Comparison of ENCODE assay signal across 8 cellular contexts in the genomic region with DNA sequence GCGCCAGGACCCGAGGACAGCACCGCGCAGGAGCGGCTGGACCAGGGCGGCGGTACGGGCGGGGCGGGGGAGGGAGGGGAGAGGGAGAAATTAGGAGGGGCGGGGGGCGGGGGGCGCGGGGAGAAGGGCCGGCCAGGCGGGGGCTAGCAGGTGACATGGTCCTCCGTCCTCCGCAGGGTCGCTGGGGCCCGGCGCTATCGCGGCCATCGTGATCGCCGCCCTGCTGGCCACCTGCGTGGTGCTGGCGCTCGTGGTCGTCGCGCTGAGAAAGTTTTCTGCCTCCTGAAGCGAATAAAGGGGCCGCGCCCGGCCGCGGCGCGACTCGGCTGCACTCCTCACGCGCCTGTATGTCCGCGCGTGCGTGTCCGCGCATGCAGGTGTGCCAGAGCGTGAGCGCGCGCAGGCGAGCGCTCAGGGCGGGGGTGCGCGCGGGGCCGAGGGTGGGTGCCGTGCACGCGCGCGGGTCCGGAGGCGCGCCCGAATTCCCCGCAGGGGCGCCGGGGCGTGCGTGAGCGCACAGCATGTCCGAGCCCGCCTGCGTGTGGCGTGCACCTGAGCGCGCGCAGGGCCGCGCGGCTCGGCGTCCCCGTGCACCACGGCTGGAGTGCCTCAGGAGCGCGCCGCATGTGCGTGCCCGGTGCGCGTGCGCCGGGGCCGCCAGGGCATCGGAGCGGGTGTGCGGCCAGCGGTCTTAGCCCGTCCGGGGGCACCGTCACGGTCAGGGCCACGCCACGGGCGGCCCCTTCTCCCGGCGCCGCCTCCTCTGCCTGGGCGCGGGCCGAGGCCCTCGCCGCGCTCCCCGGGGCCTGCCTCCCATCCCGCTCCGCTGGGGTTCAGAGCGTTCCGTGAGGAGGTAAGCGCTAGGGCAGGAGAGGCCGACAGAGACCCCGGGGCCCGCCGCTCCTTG. TPM values are rescaled to one million over a fixed set of nuclear protein-coding genes. Genes with fewer than 3 reads are reported as not detected.
DNase-seq lines count a peak whose midpoint lies in the region; ATAC-seq and TF ChIP-seq lines count a peak whose summit lies in the region.

No MANE protein-coding gene starts in this region.

- H3K27ac Mint-ChIP-seq in activated B cell treated with CpG ODN at 0.5 μM for 24 hours: no peak overlapping the region
- H3K27ac Mint-ChIP-seq in natural killer cell treated with Interleukin-12 subunit alpha and Interleukin-12 subunit beta and Interleukin-15 and Interleukin-18, amount 100 ng/mL, for 72 hours: no peak overlapping the region

- no peaks in the 10 kb centered on the region for H3K9me3 Mint-ChIP-seq in activated B cell treated with CpG ODN at 0.5 μM for 24 hours
- H3K9me3 Mint-ChIP-seq in natural killer cell treated with Interleukin-12 subunit alpha and Interleukin-12 subunit beta and Interleukin-15 and Interleukin-18, amount 100 ng/mL, for 72 hours: no peaks in the 10 kb centered on the region

- no peaks in the 10 kb centered on the region for H3K79me2 ChIP-seq in fibroblast of lung (ENCODE audit: control insufficient read depth, insufficient read depth, low read length)

- no peaks in the 10 kb centered on the region for H3K36me3 ChIP-seq in fibroblast of lung (ENCODE audit: control insufficient read depth, insufficient read depth, low read length)

- DNase-seq in Daoy (ENCODE audit: low read depth) (peak; percentile 29), activated B cell treated with CpG ODN at 0.5 μM for 24 hours (peak; percentile 37), fibroblast of lung (ENCODE audit: low read depth in 2 of 2) (peak in 1 of 2 donors; percentile 24), NCI-H2107 treated with DMSO at 0.1 percent for 48 hours (lab: John Stamatoyannopoulos, UW; ENCODE audit: unreplicated experiment) (no peak), inferior parietal cortex (ENCODE audit: extremely low spot score) (no peak)
- no peak for DNase-seq in natural killer cell treated with Interleukin-12 subunit alpha and Interleukin-12 subunit beta and Interleukin-15 and Interleukin-18, amount 100 ng/mL, for 72 hours (ENCODE audit: low spot score)

- no peaks in the 10 kb centered on the region for H3K9me3 ChIP-seq in fibroblast of lung (ENCODE audit: control insufficient read depth, insufficient read depth, low read depth, low read length)

- H3K36me3 Mint-ChIP-seq in activated B cell treated with CpG ODN at 0.5 μM for 24 hours (ENCODE audit: low read depth): no peaks in the 10 kb centered on the region
- H3K36me3 Mint-ChIP-seq in natural killer cell treated with Interleukin-12 subunit alpha and Interleukin-12 subunit beta and Interleukin-15 and Interleukin-18, amount 100 ng/mL, for 72 hours: no peaks in the 10 kb centered on the region

- H4K20me1 ChIP-seq in fibroblast of lung (ENCODE audit: control insufficient read depth, extremely low read depth, insufficient read depth, low read length): no peaks in the 10 kb centered on the region

- H3K4me3 ChIP-seq in fibroblast of lung (replicated peaks in 1 of 4; ENCODE audit: control extremely low read depth in 1 of 4, insufficient read depth in 1 of 4, low read depth in 3 of 4, low read length in 4 of 4): peak overlapping the region in 2 of 4 experiments; percentile 23 to 27

- TF ChIP-seq CTCF in activated B cell treated with CpG ODN at 0.5 μM for 24 hours (IDR thresholded peaks at IDR 0.05): no peak
- peak in 1 of 2 donors; percentile 9 for TF ChIP-seq CTCF in fibroblast of lung (conservative IDR thresholded peaks at IDR 0.05 in 1 of 2, IDR thresholded peaks at IDR 0.05 in 1 of 2; ENCODE audit: low read depth in 1 of 2, low read length in 2 of 2)

- no peak overlapping the region for H2AFZ ChIP-seq in fibroblast of lung (ENCODE audit: low read length)

- POLR2A ChIA-PET in activated B cell treated with CpG ODN at 0.5 μM for 24 hours (lab: Charles Lee): interaction anchor here (0.6 kb wide), 1 partner anchor 253 kb away, joined by 5 read pairs; no protein-coding TSS in a partner anchor

- H3K4me3 Mint-ChIP-seq in activated B cell treated with CpG ODN at 0.5 μM for 24 hours: peak overlapping the region; percentile 59
- H3K4me3 Mint-ChIP-seq in natural killer cell treated with Interleukin-12 subunit alpha and Interleukin-12 subunit beta and Interleukin-15 and Interleukin-18, amount 100 ng/mL, for 72 hours: no peak overlapping the region

- CTCF ChIA-PET in activated B cell treated with CpG ODN at 0.5 μM for 24 hours (lab: Charles Lee): no interaction called here

- H3K4me2 ChIP-seq in fibroblast of lung (ENCODE audit: extremely low read depth, insufficient read depth, low read length): peak overlapping the region; percentile 64

- no peaks in the 10 kb centered on the region for H3K27me3 ChIP-seq in fibroblast of lung (ENCODE audit: control insufficient read depth, insufficient read depth, low read length)

- no peak overlapping the region for H3K9ac ChIP-seq in fibroblast of lung (ENCODE audit: insufficient read depth, low read length)

- no peaks in the 10 kb centered on the region for H3K4me1 ChIP-seq in fibroblast of lung (ENCODE audit: control insufficient read depth, extremely low read depth, insufficient read depth, low read length)

- peaks cover 12% of the 10 kb centered on the region for H3K4me1 Mint-ChIP-seq in activated B cell treated with CpG ODN at 0.5 μM for 24 hours
- H3K4me1 Mint-ChIP-seq in natural killer cell treated with Interleukin-12 subunit alpha and Interleukin-12 subunit beta and Interleukin-15 and Interleukin-18, amount 100 ng/mL, for 72 hours (ENCODE audit: low read depth in 2 of 2): peaks cover 0 to 5% of the 10 kb centered on the region in 2 donors

- ATAC-seq in HG03432 (IDR thresholded peaks at IDR 0.05; ENCODE audit: unreplicated experiment): peak; percentile 43
- ATAC-seq in activated B cell treated with CpG ODN at 0.5 μM for 24 hours (ENCODE audit: low read depth): peak; percentile 63
- peak; percentile 32 to 34 for ATAC-seq in natural killer cell treated with Interleukin-12 subunit alpha and Interleukin-12 subunit beta and Interleukin-15 and Interleukin-18, amount 100 ng/mL, for 72 hours
- ATAC-seq in HG02870 (IDR thresholded peaks at IDR 0.05; ENCODE audit: unreplicated experiment): no peak

- no peak overlapping the region for H3K27ac ChIP-seq in fibroblast of lung (ENCODE audit: insufficient read depth, low read length)

- intact Hi-C loops in activated B cell treated with CpG ODN at 0.5 μM for 24 hours (cut with micrococcal nuclease): no loop called here

- peaks cover 14% of the 10 kb centered on the region for H3K27me3 Mint-ChIP-seq in activated B cell treated with CpG ODN at 0.5 μM for 24 hours
- H3K27me3 Mint-ChIP-seq in natural killer cell treated with Interleukin-12 subunit alpha and Interleukin-12 subunit beta and Interleukin-15 and Interleukin-18, amount 100 ng/mL, for 72 hours: peaks cover 9% of the 10 kb centered on the region in 2 donors

RNA-seq across cellular contexts. Expression of gene SNORC, which starts 6.3 kb away (rescaled TPM):
- 0.29 and 0.30 TPM in 2 replicates for total RNA-seq in Daoy (2014; rRNA removed; shearing (Covaris generic))
- total RNA-seq in activated B cell treated with CpG ODN at 0.5 μM for 24 hours (0.88 and 2.1 TPM in 2 replicates), fibroblast of lung (0.77 and 0.83 TPM in 2 replicates)
- 0.08 and 0.14 TPM in 2 replicates for polyA plus RNA-seq in fibroblast of lung
- polyA plus RNA-seq in fibroblast of lung (2012): 0.28 and 0.59 TPM in 2 replicates
- not detected in 2 replicates for polyA minus RNA-seq in fibroblast of lung (ENCODE audit: low replicate concordance)
- total RNA-seq in natural killer cell treated with Interleukin-12 subunit alpha and Interleukin-12 subunit beta and Interleukin-15 and Interleukin-18, amount 100 ng/mL, for 72 hours: 1 to 10 TPM; 1.5 TPM

Comparison
In these comparisons a context has a peak if more than half of its experiments do, and no peak if none do; other contexts are left out.
1. DNase-seq: peak in Daoy (single experiment) and activated B cell treated with CpG ODN at 0.5 μM for 24 hours (single experiment); none in natural killer cell treated with Interleukin-12 subunit alpha and Interleukin-12 subunit beta and Interleukin-15 and Interleukin-18, amount 100 ng/mL, for 72 hours (single experiment), NCI-H2107 treated with DMSO at 0.1 percent for 48 hours (single experiment) and inferior parietal cortex (single experiment).